In genomic region chr11:72759468-72759867, GRCh38 we compare ENCODE assay signal across 13 cellular contexts. TPM values are rescaled to one million over a fixed set of nuclear protein-coding genes. Genes with fewer than 3 reads are reported as not detected.
DNase-seq lines count a peak whose midpoint lies in the region; ATAC-seq and TF ChIP-seq lines count a peak whose summit lies in the region.
"Had no signal": no experiment of that assay in that cellular context is flagged by ENCODE, and none has a peak within 500 bp of the region (broad histone marks: within the 10 kb centered on the region; RNA-seq: fewer than 3 reads in every experiment).

No MANE protein-coding gene starts in this region.

- H3K27me3 ChIP-seq in right cardiac atrium (ENCODE audit: control insufficient read depth, insufficient read depth), result no peaks in the 10 kb centered on the region
- H3K27me3 ChIP-seq in left ventricle myocardium inferior (ENCODE audit: low read depth), result no peaks in the 10 kb centered on the region

- intact Hi-C loops in right cardiac atrium (cut with DNase I), result no loop called here
- intact Hi-C loops in left ventricle myocardium inferior (cut with micrococcal nuclease), result no loop called here
- intact Hi-C loops in posterior cingulate gyrus (cut with DNase I), result no loop called here

- H3K4me1 ChIP-seq in right cardiac atrium (ENCODE audit: control insufficient read depth, insufficient read depth, low read length) (peaks cover 7% of the 10 kb centered on the region), left ventricle myocardium inferior (peaks cover 21% of the 10 kb centered on the region)

- no peak overlapping the region for H3K4me3 ChIP-seq in right cardiac atrium (ENCODE audit: low read length)
- no peak overlapping the region for H3K4me3 ChIP-seq in left ventricle myocardium inferior
- no peak overlapping the region for H3K4me3 ChIP-seq in coronary artery

- DNase-seq in right cardiac atrium (peak in 1 of 3 donors; percentile 31), left ventricle myocardium inferior (no peak), NCI-H345 treated with DMSO at 0.1 percent for 48 hours (lab: John Stamatoyannopoulos, UW; ENCODE audit: unreplicated experiment) (peak; percentile 24), epidermal melanocyte (ENCODE audit: insufficient read length, low spot score) (peak; percentile 67), posterior cingulate gyrus (no peak), coronary artery (ENCODE audit: low spot score) (no peak)
- no peak for DNase-seq in stimulated activated CD4-positive, alpha-beta T cell treated with anti-CD3 and anti-CD28 coated beads, Interleukin-1b, Interleukin-23, amount 100 ng/mL, for 48 hours
- DNase-seq: activated CD4-positive, alpha-beta T cell treated with anti-CD3 and anti-CD28 coated beads for 4 hours; activated naive CD8-positive, alpha-beta T cell treated with anti-CD3 and anti-CD28 coated beads for 36 hours; activated T-cell treated with anti-CD3 and anti-CD28 coated beads for 4 hours; H7; occipital lobe had no signal

- ATAC-seq in right cardiac atrium, result no peak
- no peak for ATAC-seq in HG03378 (IDR thresholded peaks at IDR 0.05; ENCODE audit: unreplicated experiment)

- 71% methylated on average over 5 of the region's 5 CpGs for WGBS in right cardiac atrium

- TF ChIP-seq CTCF in left ventricle myocardium inferior (IDR thresholded peaks at IDR 0.05; ENCODE audit: borderline replicate concordance) (no peak), coronary artery (IDR thresholded peaks at IDR 0.05) (no peak)

- H3K27ac ChIP-seq in right cardiac atrium (ENCODE audit: low read length) (peak overlapping the region; percentile 59), left ventricle myocardium inferior (replicated peaks) (no peak overlapping the region), coronary artery (no peak overlapping the region)

- peaks cover 14% of the 10 kb centered on the region for H3K36me3 ChIP-seq in left ventricle myocardium inferior

- H3K9me3 ChIP-seq in right cardiac atrium (ENCODE audit: control insufficient read depth, low read length) (no peaks in the 10 kb centered on the region), left ventricle myocardium inferior (replicated peaks) (no peaks in the 10 kb centered on the region)

RNA-seq across cellular contexts. Expression of gene ARAP1, which starts 7.3 kb away (rescaled TPM):
- total RNA-seq in right cardiac atrium (10 to 100 TPM; 51.8 to 62.5 (median 59.5) TPM), left ventricle myocardium inferior (51.9 TPM)
- polyA plus RNA-seq in right cardiac atrium, result 41.2 TPM

RNA-seq across cellular contexts. Expression of gene STARD10, which starts 34.4 kb away (rescaled TPM):
- 100 to 1,000 TPM in 2 of 4 donors, 10 to 100 TPM in 2; 88.9 to 127 (median 106) TPM for total RNA-seq in right cardiac atrium
- 228 TPM for polyA plus RNA-seq in right cardiac atrium
- 93.6 TPM for total RNA-seq in left ventricle myocardium inferior

RNA-seq across cellular contexts. Expression of gene ATG16L2, which starts 54.7 kb away (rescaled TPM):
- total RNA-seq in right cardiac atrium (10 to 100 TPM; 11.9 to 23.9 (median 19.1) TPM), left ventricle myocardium inferior (14.4 TPM)
- 19.1 TPM for polyA plus RNA-seq in right cardiac atrium

Comparison
In these comparisons a context has a peak if more than half of its experiments do, and no peak if none do; other contexts are left out.
1. DNase-seq: peak in NCI-H345 treated with DMSO at 0.1 percent for 48 hours (single experiment) and epidermal melanocyte (single experiment); none in left ventricle myocardium inferior (single experiment), stimulated activated CD4-positive, alpha-beta T cell treated with anti-CD3 and anti-CD28 coated beads, Interleukin-1b, Interleukin-23, amount 100 ng/mL, for 48 hours (single experiment), posterior cingulate gyrus (0 of 10) and coronary artery (single experiment).